In genomic region chr22:45535400-45535799, GRCh38 we compare ENCODE assay signal across 22 cellular contexts. TPM values are rescaled to one million over a fixed set of nuclear protein-coding genes. Genes with fewer than 3 reads are reported as not detected.
DNase-seq lines count a peak whose midpoint lies in the region; ATAC-seq, FAIRE-seq and TF ChIP-seq lines count a peak whose summit lies in the region.
"Had no signal": no experiment of that assay in that cellular context is flagged by ENCODE, and none has a peak within 500 bp of the region (broad histone marks: within the 10 kb centered on the region; RNA-seq: fewer than 3 reads in every experiment).

No MANE protein-coding gene starts in this region.

- TF ChIP-seq CTCF in nephron (IDR thresholded peaks at IDR 0.05; ENCODE audit: unreplicated experiment in 3 of 3) (no peak), upper lobe of right lung (IDR thresholded peaks at IDR 0.05) (no peak), nephron progenitor cell (IDR thresholded peaks at IDR 0.05) (no peak), gastrocnemius medialis (IDR thresholded peaks at IDR 0.05 in 4 of 5, conservative IDR thresholded peaks at IDR 0.05 in 1 of 5) (no peak)

- H3K27ac Mint-ChIP-seq in nephron, result peak overlapping the region; percentile 82 to 93 (median 86)
- no peak overlapping the region for H3K27ac Mint-ChIP-seq in nephron progenitor cell
- H3K27ac Mint-ChIP-seq: activated CD4-positive, alpha-beta T cell treated with anti-CD3 and anti-CD28 coated beads, Interleukin-2, amount 10 ng/mL, durations not matched to agents 7 days and 5 days; activated naive CD4-positive, alpha-beta T cell treated with anti-CD3 and anti-CD28 coated beads, Interleukin-2, amount 50 U/mL, for 72 hours; memory B cell; naive thymus-derived CD4-positive, alpha-beta T cell had no signal

- intact Hi-C loops in upper lobe of right lung (cut with DNase I), result no loop called here
- intact Hi-C loops in gastrocnemius medialis (cut with DNase I; ENCODE audit: low total_unique reads), result no loop called here

- peak; percentile 92 for FAIRE-seq in endometrium (lab: Jason Lieb, UNC)
- FAIRE-seq: GM12891 had no signal

- H3K4me3 Mint-ChIP-seq in nephron (peak overlapping the region in 2 of 3 experiments; percentile 28 to 43), nephron progenitor cell (no peak overlapping the region)
- H3K4me3 Mint-ChIP-seq: activated CD4-positive, alpha-beta T cell treated with anti-CD3 and anti-CD28 coated beads, Interleukin-2, amount 10 ng/mL, durations not matched to agents 7 days and 5 days; HFFc6; memory B cell; naive thymus-derived CD4-positive, alpha-beta T cell had no signal

- H3K27ac ChIP-seq in upper lobe of right lung (peak overlapping the region; percentile 47), gastrocnemius medialis (no peak overlapping the region)
- H3K27ac ChIP-seq: testis had no signal

- H3K9me3 ChIP-seq in upper lobe of right lung (no peaks in the 10 kb centered on the region), gastrocnemius medialis (no peaks in the 10 kb centered on the region)
- H3K9me3 ChIP-seq: SK-N-SH, testis had no signal

- H3K4me1 ChIP-seq in upper lobe of right lung, result peaks cover 22% of the 10 kb centered on the region
- peaks cover 5 to 11% of the 10 kb centered on the region in 2 donors for H3K4me1 ChIP-seq in gastrocnemius medialis
- H3K4me1 ChIP-seq: testis had no signal

- ATAC-seq in upper lobe of right lung, result no peak
- no peak for ATAC-seq in gastrocnemius medialis
- ATAC-seq: activated naive CD4-positive, alpha-beta T cell treated with anti-CD3 and anti-CD28 coated beads, Interleukin-2, amount 50 U/mL, for 72 hours; naive thymus-derived CD4-positive, alpha-beta T cell had no signal

- H3K4me3 ChIP-seq in upper lobe of right lung, result no peak overlapping the region
- H3K4me3 ChIP-seq in gastrocnemius medialis, result no peak overlapping the region
- H3K4me3 ChIP-seq: testis had no signal

- H3K36me3 Mint-ChIP-seq in nephron (ENCODE audit: low read depth) (peaks cover 45% of the 10 kb centered on the region), nephron progenitor cell (ENCODE audit: low read depth) (peaks cover 17% of the 10 kb centered on the region)
- H3K36me3 Mint-ChIP-seq: activated naive CD4-positive, alpha-beta T cell treated with anti-CD3 and anti-CD28 coated beads, Interleukin-2, amount 50 U/mL, for 72 hours; memory B cell; naive thymus-derived CD4-positive, alpha-beta T cell had no signal

- in situ Hi-C loops in gastrocnemius medialis (cut with MboI; ENCODE audit: low sequenced_read_pairs in 4 of 4), result no loop called here

- DNase-seq in NCI-H748 (lab: John Stamatoyannopoulos, UW; ENCODE audit: unreplicated experiment), result peak; percentile 58
- DNase-seq in NCI-H748 treated with DMSO at 0.1 percent for 48 hours (lab: John Stamatoyannopoulos, UW), result no peak
- no peak for DNase-seq in upper lobe of right lung
- DNase-seq in nephron progenitor cell, result no peak
- no peak for DNase-seq in gastrocnemius medialis
- DNase-seq in HEK293T (ENCODE audit: extremely low spot score), result no peak
- DNase-seq: 8988T; activated CD4-positive, alpha-beta T cell treated with anti-CD3 and anti-CD28 coated beads, Interleukin-2, amount 10 ng/mL, durations not matched to agents 7 days and 5 days; aorta; central memory CD4-positive, alpha-beta T cell; erythroblast; HFFc6; naive thymus-derived CD4-positive, alpha-beta T cell; NK-92 treated with Interleukin-12 subunit alpha and Interleukin-12 subunit beta, amount 100 ng/mL, for 24 hours; SK-N-SH; T-helper 2 cell; testis had no signal

- H3K27me3 ChIP-seq in upper lobe of right lung (no peaks in the 10 kb centered on the region), gastrocnemius medialis (peaks cover 0 to 3% (median 0%) of the 10 kb centered on the region in 3 donors)
- H3K27me3 ChIP-seq: testis had no signal

- H3K4me1 Mint-ChIP-seq in nephron, result peaks cover 58% of the 10 kb centered on the region
- H3K4me1 Mint-ChIP-seq in nephron progenitor cell, result peaks cover 50% of the 10 kb centered on the region
- H3K4me1 Mint-ChIP-seq: activated CD4-positive, alpha-beta T cell treated with anti-CD3 and anti-CD28 coated beads, Interleukin-2, amount 10 ng/mL, durations not matched to agents 7 days and 5 days; memory B cell; naive thymus-derived CD4-positive, alpha-beta T cell had no signal

- CTCF ChIA-PET in HEK293T (lab: Yijun Ruan, JAX), result no interaction called here

- H3K27me3 Mint-ChIP-seq in nephron (ENCODE audit: low read depth) (no peaks in the 10 kb centered on the region), nephron progenitor cell (ENCODE audit: low read depth, poor library complexity) (no peaks in the 10 kb centered on the region)
- H3K27me3 Mint-ChIP-seq: activated CD4-positive, alpha-beta T cell treated with anti-CD3 and anti-CD28 coated beads, Interleukin-2, amount 10 ng/mL, durations not matched to agents 7 days and 5 days had no signal

- H3K9me3 Mint-ChIP-seq in nephron, result no peaks in the 10 kb centered on the region
- H3K9me3 Mint-ChIP-seq in nephron progenitor cell, result no peaks in the 10 kb centered on the region
- H3K9me3 Mint-ChIP-seq: activated CD4-positive, alpha-beta T cell treated with anti-CD3 and anti-CD28 coated beads, Interleukin-2, amount 10 ng/mL, durations not matched to agents 7 days and 5 days; activated naive CD4-positive, alpha-beta T cell treated with anti-CD3 and anti-CD28 coated beads, Interleukin-2, amount 50 U/mL, for 72 hours; HFFc6; memory B cell; naive thymus-derived CD4-positive, alpha-beta T cell had no signal

- TF ChIP-seq POLR2A in gastrocnemius medialis (IDR thresholded peaks at IDR 0.05), result no peak

- POLR2A ChIA-PET in HEK293T (lab: Yijun Ruan, JAX), result no interaction called here

- H3K36me3 ChIP-seq in upper lobe of right lung (no peaks in the 10 kb centered on the region), gastrocnemius medialis (no peaks in the 10 kb centered on the region)

TF ChIP-seq in HEK293T, 16 proteins besides CTCF, POLR2A, EP300 and RAD21:
- TF ChIP-seq SP1 (IDR thresholded peaks at IDR 0.05) (no peak), CTBP1 (IDR thresholded peaks at IDR 0.05; ENCODE audit: borderline replicate concordance) (no peak), FOXM1 (IDR thresholded peaks at IDR 0.05; ENCODE audit: borderline replicate concordance) (no peak), TARDBP (IDR thresholded peaks at IDR 0.05) (no peak)
TF ChIP-seq in HEK293T: peak in this region for 0.

RNA-seq across cellular contexts. Expression of gene FBLN1, which starts 32.7 kb away (rescaled TPM):
- total RNA-seq in upper lobe of right lung, result 272 TPM
- total RNA-seq in gastrocnemius medialis, result 10 to 100 TPM; 12.5 to 37.1 (median 19.2) TPM
- total RNA-seq: activated CD4-positive, alpha-beta T cell treated with anti-CD3 and anti-CD28 coated beads, Interleukin-2, amount 10 ng/mL, durations not matched to agents 7 days and 5 days had no signal
